8 cellular contexts compared by ENCODE assay signal in the genomic region with DNA sequence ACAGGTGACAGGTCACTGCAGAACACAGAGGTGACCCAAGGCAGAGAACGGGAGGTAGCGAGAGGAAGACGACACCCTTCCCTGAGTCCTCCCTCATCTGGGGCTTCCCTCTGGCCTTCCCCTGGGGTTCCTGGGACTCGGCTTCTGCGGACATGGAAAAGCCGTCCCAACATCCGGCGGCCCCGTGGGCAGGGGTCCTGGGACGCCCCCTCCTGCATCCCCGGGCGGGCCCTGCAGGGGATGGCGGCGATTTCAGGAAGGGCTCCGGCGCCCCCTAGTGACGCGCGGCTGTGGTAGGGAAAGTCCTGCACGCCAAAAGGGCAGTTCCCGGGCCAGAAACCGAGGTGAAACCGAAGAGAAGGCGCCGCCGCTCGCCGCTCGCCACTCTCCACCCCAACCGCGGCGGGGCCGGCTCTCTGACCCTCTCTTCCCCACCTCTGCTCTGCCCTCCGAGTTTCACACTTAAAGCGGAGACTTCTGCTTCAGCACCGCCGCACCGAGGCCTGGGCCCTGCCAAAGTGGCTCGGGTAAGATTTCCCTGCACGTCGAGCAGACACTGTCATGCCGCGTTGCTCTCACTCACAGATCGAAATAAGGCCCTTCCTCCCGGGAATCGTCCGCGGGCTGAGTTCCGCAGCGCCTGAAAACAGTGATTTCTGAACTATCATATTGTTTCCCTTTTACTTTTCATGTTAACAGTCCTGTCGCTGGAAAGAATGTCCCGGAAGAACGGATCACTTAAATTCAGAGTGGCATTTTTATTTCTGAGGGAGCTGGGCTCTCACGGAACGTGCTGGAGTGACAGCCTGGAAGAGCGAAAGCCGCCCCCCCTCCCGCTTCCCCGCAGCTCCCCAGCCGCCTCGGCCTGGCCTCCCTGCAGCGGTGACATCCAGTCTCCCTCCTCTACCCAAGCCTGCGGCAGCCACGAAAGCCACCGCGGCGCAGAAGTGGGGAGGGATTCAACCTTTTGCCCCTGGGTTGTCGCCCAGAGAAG.
DNase-seq lines count a peak whose midpoint lies in the region; ATAC-seq and TF ChIP-seq lines count a peak whose summit lies in the region.

No MANE protein-coding gene starts in this region.

- H3K4me3 ChIP-seq in choroid plexus epithelial cell (ENCODE audit: low read depth, low read length) = peak overlapping the region; percentile 66

- intact Hi-C loops in left colon (cut with DNase I, micrococcal nuclease) = loop anchor here (5.0 to 10.0 kb wide), 2 partner anchors 329 to 332 kb away; no protein-coding TSS in a partner anchor

- ATAC-seq in HG02678 (IDR thresholded peaks at IDR 0.05; ENCODE audit: unreplicated experiment) (peak; percentile 71), left colon (peak; percentile 82)

- DNase-seq in NCI-H2107 treated with DMSO at 0.1 percent for 48 hours (lab: John Stamatoyannopoulos, UW; ENCODE audit: unreplicated experiment) (peak; percentile 52), NCI-H2107 (lab: John Stamatoyannopoulos, UW) (no peak), NCI-H128 (lab: John Stamatoyannopoulos, UW; ENCODE audit: unreplicated experiment) (peak; percentile 34), choroid plexus epithelial cell (ENCODE audit: low read depth) (peak; percentile 74), left colon (peak; percentile 34 to 75)
- peak; percentile 77 for DNase-seq in activated CD4-positive, CD25-positive, alpha-beta regulatory T cell treated with anti-CD3 and anti-CD28 coated beads, Interleukin-2, amount 50 U/mL, for 72 hours
- DNase-seq in stimulated activated CD4-positive, alpha-beta T cell treated with anti-CD3 and anti-CD28 coated beads, Interleukin-1b, Interleukin-23, amount 100 ng/mL, for 24 hours (ENCODE audit: low read depth in 4 of 4, low spot score in 1 of 4) = peak; percentile 30 to 59 (median 46)

- peak; percentile 87 for TF ChIP-seq CTCF in choroid plexus epithelial cell (conservative IDR thresholded peaks at IDR 0.05; ENCODE audit: low read depth, low read length)
